In the genomic region with DNA sequence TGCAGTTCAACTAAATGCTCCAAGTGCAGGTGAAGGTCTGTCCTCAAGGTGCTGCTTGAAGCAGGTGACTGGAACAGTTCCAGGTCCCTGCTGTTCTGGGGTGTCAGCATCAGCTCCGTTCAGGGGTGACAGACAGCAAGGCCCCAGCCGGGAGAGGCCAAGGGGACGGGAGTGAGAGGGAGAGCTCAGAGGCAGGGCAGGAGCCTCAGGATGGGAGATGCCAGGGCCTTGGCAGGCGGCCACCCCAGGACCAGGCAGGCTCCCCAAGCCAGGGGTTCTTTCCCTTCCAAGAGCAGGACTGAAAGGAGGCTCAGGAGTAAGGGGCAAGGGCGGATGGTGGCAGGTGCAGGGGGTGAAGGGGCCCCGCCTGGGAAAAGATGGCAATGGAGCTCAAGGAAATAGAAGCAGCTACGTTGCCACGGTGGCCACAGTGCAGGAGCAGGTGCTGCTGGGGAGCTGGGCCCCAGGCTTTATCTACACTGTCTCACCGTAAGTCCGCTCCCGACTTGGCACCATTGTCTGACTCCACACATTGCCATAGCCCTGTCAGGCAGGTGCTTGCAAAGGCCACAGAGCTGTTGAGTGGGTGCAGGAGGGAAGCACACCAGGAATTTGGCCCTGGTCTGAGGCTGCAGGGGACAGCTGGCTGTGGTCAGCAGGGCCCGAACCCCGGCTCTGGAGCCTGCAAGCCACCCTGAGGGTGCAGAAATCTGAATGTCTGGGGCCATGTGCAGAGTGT, we compare ENCODE assay signal across 20 cellular contexts. TPM values are rescaled to one million over a fixed set of nuclear protein-coding genes. Genes with fewer than 3 reads are reported as not detected.
A peak's percentile ranks its signal among the peaks of the same experiment; 100 is the strongest.
DNase-seq lines count a peak whose midpoint lies in the region; ATAC-seq and TF ChIP-seq lines count a peak whose summit lies in the region.
"Had no signal": no experiment of that assay in that cellular context is flagged by ENCODE, and none has a peak within 500 bp of the region (broad histone marks: within the 10 kb centered on the region; RNA-seq: fewer than 3 reads in every experiment).

No MANE protein-coding gene starts in this region.

- no peak overlapping the region for H3K4me3 ChIP-seq in heart right ventricle
- H3K4me3 ChIP-seq: K562, right lobe of liver had no signal

- H3K27ac ChIP-seq in heart right ventricle, result no peak overlapping the region
- H3K27ac ChIP-seq: right lobe of liver, WERI-Rb-1 had no signal

- H3K4me3 Mint-ChIP-seq in type B pancreatic cell (no peak overlapping the region), MCF 10A (ENCODE audit: unreplicated experiment) (no peak overlapping the region)
- H3K4me3 Mint-ChIP-seq: activated CD4-positive, alpha-beta memory T cell treated with anti-CD3 and anti-CD28 coated beads, Interleukin-2, amount 10 ng/mL, durations not matched to agents 7 days and 5 days; activated T-helper 17 cell treated with anti-CD3 and anti-CD28 coated beads, Interleukin-2, amount 50 U/mL, for 72 hours; CD8-positive, alpha-beta memory T cell; T-helper 1 cell treated with Interleukin-12 subunit alpha and Interleukin-12 subunit beta and Interleukin-4 antibody, amounts not matched to agents 30 μg/mL and 1 μg/mL, for 36 hours had no signal

- TF ChIP-seq CTCF in heart right ventricle (IDR thresholded peaks at IDR 0.05) (no peak), type B pancreatic cell (conservative IDR thresholded peaks at IDR 0.05) (no peak), MCF 10A (IDR thresholded peaks at IDR 0.05; ENCODE audit: unreplicated experiment) (no peak)

- ATAC-seq in Right ventricle myocardium inferior (no peak), heart right ventricle (no peak)
- ATAC-seq: activated T-helper 17 cell treated with anti-CD3 and anti-CD28 coated beads, Interleukin-2, amount 50 U/mL, for 72 hours; esophagus mucosa; K562; right lobe of liver had no signal

- H3K27ac Mint-ChIP-seq in type B pancreatic cell (no peak overlapping the region), MCF 10A (ENCODE audit: low read depth, unreplicated experiment) (no peak overlapping the region)
- H3K27ac Mint-ChIP-seq: activated CD4-positive, alpha-beta memory T cell treated with anti-CD3 and anti-CD28 coated beads, Interleukin-2, amount 10 ng/mL, durations not matched to agents 7 days and 5 days; activated T-helper 17 cell treated with anti-CD3 and anti-CD28 coated beads, Interleukin-2, amount 50 U/mL, for 72 hours; CD8-positive, alpha-beta memory T cell; T-helper 1 cell treated with Interleukin-12 subunit alpha and Interleukin-12 subunit beta and Interleukin-4 antibody, amounts not matched to agents 30 μg/mL and 1 μg/mL, for 36 hours had no signal

- H3K36me3 Mint-ChIP-seq in type B pancreatic cell (no peaks in the 10 kb centered on the region), MCF 10A (ENCODE audit: insufficient read depth, unreplicated experiment) (no peaks in the 10 kb centered on the region)
- H3K36me3 Mint-ChIP-seq: CD8-positive, alpha-beta memory T cell had no signal

- H3K36me3 ChIP-seq in heart right ventricle, result no peaks in the 10 kb centered on the region
- H3K36me3 ChIP-seq: right lobe of liver, WERI-Rb-1 had no signal

- H3K4me1 Mint-ChIP-seq in type B pancreatic cell (ENCODE audit: unreplicated experiment) (peaks cover 19% of the 10 kb centered on the region), MCF 10A (ENCODE audit: insufficient read depth, unreplicated experiment) (peaks cover 5% of the 10 kb centered on the region)

- CTCF ChIA-PET in MCF 10A (lab: Yijun Ruan, JAX), result interaction anchor here (1.0 to 1.4 kb wide), 2 partner anchors 37 to 736 kb away, joined by 5 to 7 read pairs; no protein-coding TSS in a partner anchor

- no peaks in the 10 kb centered on the region for H3K9me3 ChIP-seq in heart right ventricle
- H3K9me3 ChIP-seq: right lobe of liver had no signal

- H3K27me3 ChIP-seq in heart right ventricle, result peaks cover 0 to 20% (median 15%) of the 10 kb centered on the region in 7 donors
- H3K27me3 ChIP-seq: right lobe of liver had no signal

- POLR2A ChIA-PET in MCF 10A (lab: Yijun Ruan, JAX), result no interaction called here

- H3K9me3 Mint-ChIP-seq in type B pancreatic cell (no peaks in the 10 kb centered on the region), MCF 10A (ENCODE audit: unreplicated experiment) (no peaks in the 10 kb centered on the region)
- H3K9me3 Mint-ChIP-seq: activated CD4-positive, alpha-beta memory T cell treated with anti-CD3 and anti-CD28 coated beads, Interleukin-2, amount 10 ng/mL, durations not matched to agents 7 days and 5 days; activated T-helper 17 cell treated with anti-CD3 and anti-CD28 coated beads, Interleukin-2, amount 50 U/mL, for 72 hours; CD8-positive, alpha-beta memory T cell; T-helper 1 cell treated with Interleukin-12 subunit alpha and Interleukin-12 subunit beta and Interleukin-4 antibody, amounts not matched to agents 30 μg/mL and 1 μg/mL, for 36 hours had no signal

- WGBS in heart right ventricle, 2 donors, result 53 to 69% methylated on average over 13 of the region's 13 CpGs

- H3K27me3 Mint-ChIP-seq in type B pancreatic cell (peaks cover 5% of the 10 kb centered on the region), MCF 10A (ENCODE audit: insufficient read depth, unreplicated experiment) (peaks cover 40% of the 10 kb centered on the region)

- no TSS peak for BruUV-seq in MCF 10A (replicated peaks; lab: Mats Ljungman, UMichigan)

- DNase-seq in Right ventricle myocardium inferior (ENCODE audit: missing footprints) (peak; percentile 40), heart right ventricle (no peak), NCI-H2196 (lab: John Stamatoyannopoulos, UW; ENCODE audit: unreplicated experiment) (peak; percentile 53), islet precursor cell (peak; percentile 34), type B pancreatic cell (ENCODE audit: extremely low spot score, unreplicated experiment) (peak; percentile 63), MCF 10A (ENCODE audit: unreplicated experiment) (no peak), GF-D8 (lab: John Stamatoyannopoulos, UW) (no peak)
- no peak for DNase-seq in stimulated activated CD4-positive, alpha-beta T cell treated with anti-CD3 and anti-CD28 coated beads, Interleukin-1b, Interleukin-23, amount 100 ng/mL, for 48 hours
- DNase-seq: activated CD4-positive, alpha-beta memory T cell treated with anti-CD3 and anti-CD28 coated beads, Interleukin-2, amount 10 ng/mL, durations not matched to agents 7 days and 5 days; CD8-positive, alpha-beta memory T cell; MV-4-11; NCI-H226; Right ventricle myocardium superior; stimulated activated CD4-positive, alpha-beta T cell treated with anti-CD3 and anti-CD28 coated beads, Interleukin-2, amount 100 ng/mL, for 24 hours; WERI-Rb-1 had no signal

- H3K4me1 ChIP-seq in heart right ventricle, result peaks cover 0 to 16% (median 10%) of the 10 kb centered on the region in 9 donors

- intact Hi-C loops in Right ventricle myocardium inferior (cut with DNase I), result no loop called here
- intact Hi-C loops in heart right ventricle (cut with DNase I), result loop anchor here in 6 of 10 donors (5.0 to 10.0 kb wide), 5 partner anchors 500 to 740 kb away; a partner anchor contains a TSS
- intact Hi-C loops in MCF 10A (cut with micrococcal nuclease), result loop anchor here (10.0 kb wide), 1 partner anchor 900 kb away; no protein-coding TSS in a partner anchor

RNA-seq across cellular contexts. Expression of a gene that starts 43.1 kb away (rescaled TPM):
- total RNA-seq in Right ventricle myocardium inferior (6.5 TPM), heart right ventricle (10 to 100 TPM in 4 of 10 donors, 1 to 10 TPM in 6; 7.5 to 14.9 (median 9.6) TPM), type B pancreatic cell (ENCODE audit: low replicate concordance) (18.6 and 32.1 TPM in 2 replicates), MCF 10A (2022) (42.8 and 51.7 TPM in 2 replicates)
- 10 to 100 TPM; 12.6 to 38.5 TPM for polyA plus RNA-seq in heart right ventricle

RNA-seq across cellular contexts. Expression of a gene that starts 43.1 kb away (rescaled TPM):
- total RNA-seq in Right ventricle myocardium inferior (0.41 TPM), heart right ventricle (1 to 10 TPM in 1 of 10 donors, under 1 TPM in 9; 0.19 to 1.1 (median 0.61) TPM), type B pancreatic cell (ENCODE audit: low replicate concordance) (2.1 and 2.6 TPM in 2 replicates), MCF 10A (2022) (0.79 and 1.3 TPM in 2 replicates)
- polyA plus RNA-seq in heart right ventricle, result 1 to 10 TPM in 1 of 2 donors, under 1 TPM in 1; 0.74 to 3.4 TPM

Comparison
In these comparisons a context has a peak if more than half of its experiments do, and no peak if none do; other contexts are left out.
1. DNase-seq: peak in Right ventricle myocardium inferior (single experiment), NCI-H2196 (single experiment), islet precursor cell (single experiment) and type B pancreatic cell (single experiment); none in heart right ventricle (0 of 2), MCF 10A (single experiment), GF-D8 (single experiment) and stimulated activated CD4-positive, alpha-beta T cell treated with anti-CD3 and anti-CD28 coated beads, Interleukin-1b, Interleukin-23, amount 100 ng/mL, for 48 hours (single experiment).